10 cellular contexts compared by ENCODE assay signal in the genomic region with DNA sequence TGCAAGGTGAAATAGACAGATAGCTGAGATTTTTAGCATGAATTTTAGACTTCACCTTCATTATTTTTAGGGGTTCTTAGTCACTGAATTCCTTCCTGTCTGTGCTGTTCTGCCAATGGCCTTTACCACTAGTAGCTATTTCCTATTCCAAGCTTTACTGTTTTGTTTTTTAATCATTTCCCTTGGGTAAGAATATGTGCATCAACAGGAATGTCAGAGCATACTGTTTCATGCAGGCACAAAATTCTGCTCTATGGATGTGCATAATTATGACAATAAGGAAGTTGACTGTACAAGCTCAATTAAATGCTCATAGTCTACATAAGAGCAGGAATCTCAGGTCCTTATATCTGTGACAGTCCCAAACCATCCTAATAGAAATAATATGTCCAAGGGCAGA. TPM values are rescaled to one million over a fixed set of nuclear protein-coding genes. Genes with fewer than 3 reads are reported as not detected.
A peak's percentile ranks its signal among the peaks of the same experiment; 100 is the strongest.
DNase-seq lines count a peak whose midpoint lies in the region; ATAC-seq and FAIRE-seq lines count a peak whose summit lies in the region.
"Had no signal": no experiment of that assay in that cellular context is flagged by ENCODE, and none has a peak within 500 bp of the region (broad histone marks: within the 10 kb centered on the region; RNA-seq: fewer than 3 reads in every experiment).

No MANE protein-coding gene starts in this region.

- H3K27me3 Mint-ChIP-seq in naive thymus-derived CD8-positive, alpha-beta T cell, result no peaks in the 10 kb centered on the region

- H3K9me3 ChIP-seq in BLaER1, result no peaks in the 10 kb centered on the region

- no peaks in the 10 kb centered on the region for H3K27me3 ChIP-seq in BLaER1

- H3K9me3 Mint-ChIP-seq in naive thymus-derived CD8-positive, alpha-beta T cell, result no peaks in the 10 kb centered on the region

- peaks cover 81% of the 10 kb centered on the region for H3K4me1 ChIP-seq in BLaER1

- H3K4me2 ChIP-seq in BLaER1, result peak overlapping the region; percentile 89

- H4K20me1 ChIP-seq in BLaER1, result peaks cover 83% of the 10 kb centered on the region

- H3K4me1 Mint-ChIP-seq in naive thymus-derived CD8-positive, alpha-beta T cell, result peaks cover 42 to 82% (median 71%) of the 10 kb centered on the region in 4 donors

- FAIRE-seq in urothelium cell line (lab: Jason Lieb, UNC), result no peak

- H3K36me3 ChIP-seq in BLaER1, result peaks cover 80% of the 10 kb centered on the region

- peaks cover 7 to 66% (median 53%) of the 10 kb centered on the region in 3 donors for H3K36me3 Mint-ChIP-seq in naive thymus-derived CD8-positive, alpha-beta T cell

- ATAC-seq in naive thymus-derived CD8-positive, alpha-beta T cell, result no peak

- H3K4me3 ChIP-seq in BLaER1, result peak overlapping the region; percentile 96

- DNase-seq in HS-5 (ENCODE audit: low read depth) (peak; percentile 58), urothelium cell line (ENCODE audit: low spot score) (no peak), DMS53 (lab: John Stamatoyannopoulos, UW) (no peak), LoVo (ENCODE audit: low spot score) (no peak), NCI-H1092 (lab: John Stamatoyannopoulos, UW) (no peak)
- peak; percentile 31 for DNase-seq in central memory CD4-positive, alpha-beta T cell
- DNase-seq in naive thymus-derived CD8-positive, alpha-beta T cell, result peak in 2 of 10 donors; percentile 32 to 38
- DNase-seq: GDM1, NCI-H748 treated with DMSO at 0.1 percent for 48 hours had no signal

- peak overlapping the region; percentile 94 for H3K9ac ChIP-seq in BLaER1

- H3K4me3 Mint-ChIP-seq in naive thymus-derived CD8-positive, alpha-beta T cell, result peak overlapping the region; percentile 92 to 99 (median 96)

- H3K27ac Mint-ChIP-seq in naive thymus-derived CD8-positive, alpha-beta T cell, result peak overlapping the region in 8 of 10 donors; percentile 80 to 99 (median 98)

- POLR2A ChIA-PET in naive thymus-derived CD8-positive, alpha-beta T cell (lab: Charles Lee), result interaction anchor here (1.8 to 3.1 kb wide), 4 partner anchors 19 to 72 kb away, joined by 7 to 10 read pairs (median 9); no protein-coding TSS in a partner anchor

- peak overlapping the region; percentile 95 for H3K27ac ChIP-seq in BLaER1

RNA-seq across cellular contexts. Expression of a gene that starts 5.0 kb away (rescaled TPM):
- total RNA-seq in naive thymus-derived CD8-positive, alpha-beta T cell, result 100 to 1,000 TPM; 108 to 114 TPM
- polyA plus RNA-seq in naive thymus-derived CD8-positive, alpha-beta T cell, result 100 to 1,000 TPM in 1 of 3 donors, 10 to 100 TPM in 2; 61.5 to 139 (median 84.3) TPM

Comparison
In these comparisons a context has a peak if more than half of its experiments do, and no peak if none do; other contexts are left out.
1. DNase-seq: peak in HS-5 (single experiment) and central memory CD4-positive, alpha-beta T cell (single experiment); none in urothelium cell line (single experiment), DMS53 (single experiment), LoVo (single experiment) and NCI-H1092 (single experiment).